8 cellular contexts compared by ENCODE assay signal in genomic region chr1:40258445-40258769, GRCh38. TPM values are rescaled to one million over a fixed set of nuclear protein-coding genes. Genes with fewer than 3 reads are reported as not detected.
DNase-seq lines count a peak whose midpoint lies in the region; ATAC-seq and TF ChIP-seq lines count a peak whose summit lies in the region.

No MANE protein-coding gene starts in this region.

- DNase-seq in GM12864 (ENCODE audit: low read depth) (no peak), OCI-LY7 (ENCODE audit: low spot score) (no peak), epithelial cell of esophagus (ENCODE audit: low read depth) (peak; percentile 24), ovary (no peak), hippocampal formation (lab: John Stamatoyannopoulos, UW) (no peak), NCI-H146 treated with DMSO at 0.1 percent for 48 hours (lab: John Stamatoyannopoulos, UW; ENCODE audit: unreplicated experiment) (no peak), NOMO-1 treated with dmso at 0.1 percent for 144 hours (lab: John Stamatoyannopoulos, UW; ENCODE audit: unreplicated experiment) (no peak)

- H3K9me2 ChIP-seq in OCI-LY7 (ENCODE audit: insufficient read depth, low read length), result no peaks in the 10 kb centered on the region

- peaks cover 22% of the 10 kb centered on the region for H3K4me1 ChIP-seq in OCI-LY7 (ENCODE audit: insufficient read depth, low read length, poor library complexity, severe bottlenecking)
- H3K4me1 ChIP-seq in ovary (ENCODE audit: insufficient read depth), result peaks cover 3% of the 10 kb centered on the region

- POLR2A ChIA-PET in OCI-LY7 (lab: Charles Lee), result interaction anchor here (0.7 to 1.4 kb wide), 3 partner anchors 23 to 107 kb away, joined by 3 to 4 read pairs (median 4); no protein-coding TSS in a partner anchor

- H3K36me3 ChIP-seq in OCI-LY7 (ENCODE audit: insufficient read depth, low read length) (peaks cover 41% of the 10 kb centered on the region), ovary (no peaks in the 10 kb centered on the region)

- no peaks in the 10 kb centered on the region for H4K20me1 ChIP-seq in OCI-LY7 (ENCODE audit: insufficient read depth, low read length)

- TSS peak; percentile 69 for BruUV-seq in OCI-LY7 (replicated peaks; lab: Mats Ljungman, UMichigan)

- no peak for TF ChIP-seq EP300 in ovary (IDR thresholded peaks at IDR 0.05)

- no peak for ATAC-seq in HG03196 (IDR thresholded peaks at IDR 0.05; ENCODE audit: unreplicated experiment)

- H3K27ac ChIP-seq in OCI-LY7 (ENCODE audit: low read depth, low read length, poor library complexity, severe bottlenecking), result peak overlapping the region; percentile 53
- H3K27ac ChIP-seq in ovary, result no peak overlapping the region

- intact Hi-C loops in OCI-LY7 (cut with micrococcal nuclease; ENCODE audit: unreplicated experiment), result no loop called here
- intact Hi-C loops in ovary (cut with DNase I), result no loop called here

- no peaks in the 10 kb centered on the region for H3K27me3 ChIP-seq in ovary

- H3K4me3 ChIP-seq in GM12864 (ENCODE audit: low read depth, low read length) (peak overlapping the region; percentile 100), OCI-LY7 (ENCODE audit: low read depth, low read length, poor library complexity, severe bottlenecking) (peak overlapping the region; percentile 86), epithelial cell of esophagus (ENCODE audit: low read length) (peak overlapping the region; percentile 94), ovary (peak overlapping the region; percentile 71)

- 0% methylated on average over 10 of the region's 10 CpGs for WGBS in ovary, 3 donors

- H2AFZ ChIP-seq in OCI-LY7 (ENCODE audit: low read length), result peak overlapping the region; percentile 85

- no peak for TF ChIP-seq POLR2A in ovary (IDR thresholded peaks at IDR 0.05)

- no peak for TF ChIP-seq CTCF in GM12864 (IDR thresholded peaks at IDR 0.05; ENCODE audit: low read depth, low read length, missing control alignments)
- TF ChIP-seq CTCF in OCI-LY7 (conservative IDR thresholded peaks at IDR 0.05; ENCODE audit: low read length), result no peak
- no peak for TF ChIP-seq CTCF in epithelial cell of esophagus (IDR thresholded peaks at IDR 0.05; ENCODE audit: insufficient read depth, low read depth, low read length, missing control alignments)
- no peak for TF ChIP-seq CTCF in ovary (IDR thresholded peaks at IDR 0.05)

- H3K4me2 ChIP-seq in OCI-LY7 (ENCODE audit: low read length), result peak overlapping the region; percentile 64

- H3K9me3 ChIP-seq in OCI-LY7 (ENCODE audit: low read length), result no peaks in the 10 kb centered on the region
- no peaks in the 10 kb centered on the region for H3K9me3 ChIP-seq in ovary

- CTCF ChIA-PET in OCI-LY7 (lab: Charles Lee; ENCODE audit: unreplicated experiment), result no interaction called here

- peaks cover 41% of the 10 kb centered on the region for H3K79me2 ChIP-seq in OCI-LY7 (ENCODE audit: insufficient read depth, low read depth, low read length)

RNA-seq across cellular contexts. Expression of gene ZMPSTE24, which starts 0.4 kb away (rescaled TPM):
- 13.4 and 15.8 TPM in 2 replicates for total RNA-seq in OCI-LY7 (2014; rRNA removed; shearing (Covaris generic))
- 18.8 and 24.3 TPM in 2 replicates for total RNA-seq in OCI-LY7 (2022)
- total RNA-seq in ovary, result 10 to 100 TPM; 24.5 to 36.9 (median 29.0) TPM
- 10 to 100 TPM; 19.0 to 44.4 TPM for polyA plus RNA-seq in ovary

RNA-seq across cellular contexts. Expression of gene TMCO2, which starts 10.7 kb away (rescaled TPM):
- not detected in 2 replicates for total RNA-seq in OCI-LY7 (2014; rRNA removed; shearing (Covaris generic))
- not detected in 2 replicates for total RNA-seq in OCI-LY7 (2022)
- total RNA-seq in ovary, result not detected
- polyA plus RNA-seq in ovary, result not detected

RNA-seq across cellular contexts. Expression of gene COL9A2, which starts 58.7 kb away (rescaled TPM):
- total RNA-seq in OCI-LY7 (2014; rRNA removed; shearing (Covaris generic)), result 10.6 and 12.8 TPM in 2 replicates
- 19.3 and 21.4 TPM in 2 replicates for total RNA-seq in OCI-LY7 (2022)
- 1 to 10 TPM in 4 of 7 donors, under 1 TPM in 3; 0.30 to 5.7 (median 1.7) TPM for total RNA-seq in ovary
- polyA plus RNA-seq in ovary, result 1 to 10 TPM; 1.2 to 2.2 TPM
